14 cellular contexts compared by ENCODE assay signal in genomic region chr11:80515097-80515496, GRCh38.
"Had no signal": no experiment of that assay in that cellular context is flagged by ENCODE, and none has a peak within 500 bp of the region (broad histone marks: within the 10 kb centered on the region; RNA-seq: fewer than 3 reads in every experiment).

No MANE protein-coding gene starts in this region.

- H3K9me3 ChIP-seq: pancreas, testis had no signal

- H3K4me1 ChIP-seq: neural progenitor cell, pancreas, testis had no signal

- DNase-seq: activated CD4-positive, alpha-beta T cell treated with anti-CD3 and anti-CD28 coated beads, Interleukin-2, amount 50 U/mL, for 4 hours; activated CD8-positive, alpha-beta memory T cell treated with anti-CD3 and anti-CD28 coated beads, Interleukin-2, amount 10 ng/mL, durations not matched to agents 7 days and 5 days; activated gamma-delta T cell treated with Interleukin-2 at 50 U/mL for 16 hours; activated naive CD8-positive, alpha-beta T cell treated with anti-CD3 and anti-CD28 coated beads for 36 hours; activated T-cell treated with anti-CD3 and anti-CD28 coated beads, Interleukin-2, amount 50 U/mL, for 4 hours; brain microvascular endothelial cell; dermis blood vessel endothelial cell; endodermal cell; hippocampal formation; kidney glomerular epithelial cell; pancreas; stimulated activated CD4-positive, alpha-beta T cell treated with anti-CD3 and anti-CD28 coated beads, Interleukin-2, amount 100 ng/mL, for 48 hours; testis had no signal

- H3K36me3 ChIP-seq: brain microvascular endothelial cell, neural progenitor cell, pancreas had no signal

- H3K27me3 ChIP-seq: brain microvascular endothelial cell, neural progenitor cell, pancreas, testis had no signal

- H3K4me3 ChIP-seq: neural progenitor cell, pancreas, testis had no signal

- ATAC-seq: activated CD8-positive, alpha-beta memory T cell treated with anti-CD3 and anti-CD28 coated beads, Interleukin-2, amount 10 ng/mL, durations not matched to agents 7 days and 5 days; activated T-cell treated with anti-CD3 and anti-CD28 coated beads, Interleukin-2, amount 50 U/mL, for 4 hours; pancreas had no signal

- H3K27ac ChIP-seq: brain microvascular endothelial cell, neural progenitor cell, pancreas, testis had no signal
